In genomic region chr5:19322716-19323485, GRCh38 we compare ENCODE assay signal across 9 cellular contexts.
A peak's percentile ranks its signal among the peaks of the same experiment; 100 is the strongest.
DNase-seq lines count a peak whose midpoint lies in the region; ATAC-seq lines count a peak whose summit lies in the region.
"Had no signal": no experiment of that assay in that cellular context is flagged by ENCODE, and none has a peak within 500 bp of the region (broad histone marks: within the 10 kb centered on the region; RNA-seq: fewer than 3 reads in every experiment).

No MANE protein-coding gene starts in this region.

- DNase-seq in H4 (ENCODE audit: low spot score) (peak; percentile 77), NCI-H460 (ENCODE audit: extremely low read depth, low read depth) (peak; percentile 22), stromal cell of bone marrow (ENCODE audit: low read depth) (peak; percentile 9), NCI-H2227 (lab: John Stamatoyannopoulos, UW; ENCODE audit: unreplicated experiment) (no peak)
- DNase-seq in stimulated activated naive CD8-positive, alpha-beta T cell treated with anti-CD3 and anti-CD28 coated beads, Interleukin-15, Interleukin-2, amounts not matched to agents 100 U/mL and 50 U/mL, for 24 hours, result no peak
- DNase-seq: GM23248, NCI-H526 had no signal

- ATAC-seq in esophagus mucosa (peak; percentile 100), HG02981 (IDR thresholded peaks at IDR 0.05; ENCODE audit: unreplicated experiment) (no peak)
- no peak for ATAC-seq in stimulated activated naive CD8-positive, alpha-beta T cell treated with anti-CD3 and anti-CD28 coated beads, Interleukin-15, Interleukin-2, amounts not matched to agents 100 U/mL and 50 U/mL, for 24 hours

Comparison
In these comparisons a context has a peak if more than half of its experiments do, and no peak if none do; other contexts are left out.
1. DNase-seq: peak in H4 (single experiment), NCI-H460 (single experiment) and stromal cell of bone marrow (single experiment); none in NCI-H2227 (single experiment) and stimulated activated naive CD8-positive, alpha-beta T cell treated with anti-CD3 and anti-CD28 coated beads, Interleukin-15, Interleukin-2, amounts not matched to agents 100 U/mL and 50 U/mL, for 24 hours (single experiment).